ENCODE assay signal across 16 cellular contexts in the genomic region with DNA sequence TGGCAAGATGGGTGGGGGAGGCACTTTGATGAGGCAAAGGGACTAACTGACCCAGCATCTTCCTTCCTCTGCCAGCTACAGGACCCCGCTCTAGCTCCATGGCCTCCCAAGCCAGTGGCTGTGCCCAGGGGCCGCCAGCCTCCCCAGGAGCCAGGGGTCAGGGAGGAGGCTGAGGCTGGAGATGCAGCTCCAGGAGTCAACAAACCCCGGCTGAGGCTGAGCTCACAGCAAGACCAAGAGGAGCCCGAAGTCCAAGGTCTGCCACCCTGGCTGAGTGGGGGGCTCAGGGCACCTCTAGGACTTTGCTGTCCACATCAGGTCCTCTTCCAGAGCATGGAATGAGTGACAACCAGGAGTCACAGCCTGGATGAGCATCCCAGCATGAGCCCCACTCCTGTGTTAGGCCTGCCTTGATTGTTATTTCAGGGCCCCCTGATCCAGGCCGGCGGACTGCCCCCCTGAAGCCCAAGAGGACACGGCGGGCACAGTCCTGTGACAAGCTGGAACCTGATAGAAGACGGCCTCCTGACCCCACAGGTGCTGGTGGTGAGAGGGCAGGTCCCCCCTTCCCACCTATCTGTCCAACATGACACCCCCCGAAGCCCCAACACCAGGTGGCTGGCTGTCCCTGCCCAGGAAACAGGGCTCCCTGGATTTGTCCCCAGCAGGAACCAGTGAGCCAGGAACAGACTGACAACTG. TPM values are rescaled to one million over a fixed set of nuclear protein-coding genes. Genes with fewer than 3 reads are reported as not detected.
DNase-seq lines count a peak whose midpoint lies in the region; ATAC-seq, FAIRE-seq and TF ChIP-seq lines count a peak whose summit lies in the region.
"Had no signal": no experiment of that assay in that cellular context is flagged by ENCODE, and none has a peak within 500 bp of the region (broad histone marks: within the 10 kb centered on the region; RNA-seq: fewer than 3 reads in every experiment).

No MANE protein-coding gene starts in this region.

- H3K36me3 Mint-ChIP-seq in T-helper 17 cell (ENCODE audit: low read depth): peaks cover 3% of the 10 kb centered on the region
- H3K36me3 Mint-ChIP-seq: CD14-positive monocyte; CD8-positive, alpha-beta T cell had no signal

- H3K4me2 ChIP-seq in osteoblast (ENCODE audit: insufficient read depth, low read length): no peak overlapping the region
- H3K4me2 ChIP-seq: A549 had no signal

- intact Hi-C loops in kidney (cut with DNase I): no loop called here

- ATAC-seq in RWPE2 (ENCODE audit: low read depth) (no peak), GM21423 (IDR thresholded peaks at IDR 0.05; ENCODE audit: unreplicated experiment) (no peak), T-helper 17 cell (no peak)
- ATAC-seq: A549; CD8-positive, alpha-beta T cell had no signal

- H3K27me3 ChIP-seq in RWPE2 (ENCODE audit: insufficient read depth, poor library complexity, severe bottlenecking) (no peaks in the 10 kb centered on the region), osteoblast (ENCODE audit: insufficient read depth, low read length) (peaks cover 19% of the 10 kb centered on the region)
- H3K27me3 ChIP-seq: BE2C had no signal

- TF ChIP-seq CTCF in RWPE2 (IDR thresholded peaks at IDR 0.05; ENCODE audit: poor library complexity, severe bottlenecking) (no peak), kidney (IDR thresholded peaks at IDR 0.05; ENCODE audit: borderline replicate concordance, extremely low read depth, insufficient read depth) (no peak), osteoblast (IDR thresholded peaks at IDR 0.05; ENCODE audit: extremely low read depth, low read depth, low read length) (no peak)

- no peak overlapping the region for H3K4me3 Mint-ChIP-seq in T-helper 17 cell
- H3K4me3 Mint-ChIP-seq: CD14-positive monocyte; CD8-positive, alpha-beta T cell had no signal

- H3K4me3 ChIP-seq in RWPE2 (ENCODE audit: severe bottlenecking) (no peak overlapping the region), kidney (ENCODE audit: low read length in 2 of 2) (no peak overlapping the region), osteoblast (ENCODE audit: insufficient read depth, low read length) (no peak overlapping the region)
- H3K4me3 ChIP-seq: A549, HAP-1 had no signal

- FAIRE-seq in kidney (lab: Jason Lieb, UNC): no peak
- FAIRE-seq: A549 had no signal

- no peak overlapping the region for H3K9ac ChIP-seq in kidney (ENCODE audit: low read length in 2 of 2)

- H3K4me1 Mint-ChIP-seq in T-helper 17 cell: peaks cover 2% of the 10 kb centered on the region

- no peaks in the 10 kb centered on the region for H4K20me1 ChIP-seq in osteoblast (ENCODE audit: insufficient read depth, low read length)

- peak; percentile 77 for DNase-seq in RWPE2 (ENCODE audit: low spot score)
- peak; percentile 58 for DNase-seq in kidney
- peak; percentile 77 for DNase-seq in osteoblast (ENCODE audit: insufficient read length, low spot score, missing footprints)
- DNase-seq in T-helper 17 cell: no peak
- no peak for DNase-seq in SK-N-DZ (ENCODE audit: low spot score)
- DNase-seq: BE2C, COR-L47, GOT3 had no signal

- H3K9me3 ChIP-seq in RWPE2 (ENCODE audit: severe bottlenecking): no peaks in the 10 kb centered on the region
- no peaks in the 10 kb centered on the region for H3K9me3 ChIP-seq in kidney (ENCODE audit: control insufficient read depth in 1 of 2, low read length in 2 of 2)
- no peaks in the 10 kb centered on the region for H3K9me3 ChIP-seq in osteoblast (ENCODE audit: low read depth, low read length)
- H3K9me3 ChIP-seq in T-helper 17 cell (ENCODE audit: control insufficient read depth, low read length, poor library complexity, severe bottlenecking): no peaks in the 10 kb centered on the region
- H3K9me3 ChIP-seq: A549, BE2C, HAP-1 had no signal

- H3K27ac ChIP-seq in RWPE2 (ENCODE audit: poor library complexity, severe bottlenecking): no peak overlapping the region
- H3K27ac ChIP-seq in kidney (ENCODE audit: low read depth in 2 of 2, low read length in 2 of 2): no peak overlapping the region
- H3K27ac ChIP-seq in osteoblast (ENCODE audit: low read depth, low read length): no peak overlapping the region
- H3K27ac ChIP-seq: A549 had no signal

- no peak overlapping the region for H3K27ac Mint-ChIP-seq in T-helper 17 cell
- H3K27ac Mint-ChIP-seq: CD14-positive monocyte; CD8-positive, alpha-beta T cell had no signal

- no peaks in the 10 kb centered on the region for H3K36me3 ChIP-seq in RWPE2 (ENCODE audit: low read depth)
- no peaks in the 10 kb centered on the region for H3K36me3 ChIP-seq in kidney (ENCODE audit: control insufficient read depth in 1 of 2, insufficient read depth in 2 of 2, low read length in 2 of 2)
- H3K36me3 ChIP-seq in osteoblast (ENCODE audit: insufficient read depth, low read length): no peaks in the 10 kb centered on the region
- H3K36me3 ChIP-seq: BE2C, HAP-1 had no signal

- H2AFZ ChIP-seq in osteoblast (ENCODE audit: low read length): no peak overlapping the region

- H3K27me3 Mint-ChIP-seq in T-helper 17 cell: peaks cover 30% of the 10 kb centered on the region

- H3K4me1 ChIP-seq in RWPE2 (ENCODE audit: insufficient read depth, poor library complexity, severe bottlenecking) (no peaks in the 10 kb centered on the region), kidney (ENCODE audit: control insufficient read depth in 1 of 2, insufficient read depth in 1 of 2, low read depth in 1 of 2, low read length in 2 of 2) (peaks cover 0 to 2% of the 10 kb centered on the region in 2 donors), osteoblast (ENCODE audit: insufficient read depth, low read length) (no peaks in the 10 kb centered on the region)
- H3K4me1 ChIP-seq: A549, BE2C, HAP-1 had no signal

- no peaks in the 10 kb centered on the region for H3K79me2 ChIP-seq in osteoblast (ENCODE audit: insufficient read depth, low read length)

RNA-seq across cellular contexts. Expression of a gene that starts 2.5 kb away (rescaled TPM):
- total RNA-seq in kidney: 0.19 TPM
- polyA plus RNA-seq in kidney (ENCODE audit: insufficient read depth, low read depth, low replicate concordance): 3.4 TPM
- total RNA-seq in osteoblast: not detected in 2 replicates
- not detected for total RNA-seq in T-helper 17 cell
- polyA plus RNA-seq in SK-N-DZ (2014; cell fraction: cytosol; rRNA removed): 0.41 TPM in 1 of 2 replicates, not detected in the other
- polyA plus RNA-seq in SK-N-DZ (2014; cell fraction: nucleus; rRNA removed): 0.39 and 1.4 TPM in 2 replicates
- total RNA-seq: CD8-positive, alpha-beta T cell; Daoy; HT1080 had no signal
- polyA plus RNA-seq: A549, AG04450, CD14-positive monocyte had no signal

RNA-seq across cellular contexts. Expression of a gene that starts 17.1 kb away (rescaled TPM):
- total RNA-seq in kidney (1.4 TPM), osteoblast (not detected in 2 replicates), T-helper 17 cell (under 1 TPM in 1 of 2 donors, not detected in 1; 0.31 TPM)
- 1.5 TPM for polyA plus RNA-seq in kidney (ENCODE audit: insufficient read depth, low read depth, low replicate concordance)
- polyA plus RNA-seq in SK-N-DZ (2014; cell fraction: cytosol; rRNA removed): 13.1 and 15.7 TPM in 2 replicates
- polyA plus RNA-seq in SK-N-DZ (2014; cell fraction: nucleus; rRNA removed): 158 and 175 TPM in 2 replicates
- polyA plus RNA-seq: AG04450, CD14-positive monocyte had no signal

RNA-seq across cellular contexts. Expression of a gene that starts 25.2 kb away (rescaled TPM):
- total RNA-seq in kidney (36.1 TPM), osteoblast (26.2 and 35.1 TPM in 2 replicates), T-helper 17 cell (10 to 100 TPM; 14.2 to 15.5 TPM)
- 140 TPM for polyA plus RNA-seq in kidney (ENCODE audit: insufficient read depth, low read depth, low replicate concordance)
- 38.6 and 40.2 TPM in 2 replicates for polyA plus RNA-seq in SK-N-DZ (2014; cell fraction: cytosol; rRNA removed)
- 35.4 and 45.6 TPM in 2 replicates for polyA plus RNA-seq in SK-N-DZ (2014; cell fraction: nucleus; rRNA removed)

RNA-seq across cellular contexts. Expression of a gene that starts 45.7 kb away (rescaled TPM):
- 81.1 TPM for total RNA-seq in kidney
- 69.4 TPM for polyA plus RNA-seq in kidney (ENCODE audit: insufficient read depth, low read depth, low replicate concordance)
- total RNA-seq in osteoblast: 73.4 and 84.7 TPM in 2 replicates
- 10 to 100 TPM; 75.5 to 86.1 TPM for total RNA-seq in T-helper 17 cell
- polyA plus RNA-seq in SK-N-DZ (2014; cell fraction: cytosol; rRNA removed): 101 and 102 TPM in 2 replicates
- 58.5 and 71.3 TPM in 2 replicates for polyA plus RNA-seq in SK-N-DZ (2014; cell fraction: nucleus; rRNA removed)

RNA-seq across cellular contexts. Expression of a gene that starts 45.9 kb away (rescaled TPM):
- total RNA-seq in kidney (4.9 TPM), osteoblast (1.5 and 1.8 TPM in 2 replicates), T-helper 17 cell (1 to 10 TPM; 2.2 to 3.2 TPM)
- polyA plus RNA-seq in kidney (ENCODE audit: insufficient read depth, low read depth, low replicate concordance): 5.5 TPM
- 2.4 and 6.4 TPM in 2 replicates for polyA plus RNA-seq in SK-N-DZ (2014; cell fraction: cytosol; rRNA removed)
- 1.1 and 2.7 TPM in 2 replicates for polyA plus RNA-seq in SK-N-DZ (2014; cell fraction: nucleus; rRNA removed)

Comparison
In these comparisons a context has a peak if more than half of its experiments do, and no peak if none do; other contexts are left out.
1. DNase-seq: peak in RWPE2 (single experiment), kidney (single experiment) and osteoblast (single experiment); none in T-helper 17 cell (0 of 3) and SK-N-DZ (single experiment).